Comparison of ENCODE assay signal across 9 cellular contexts in genomic region chr18:50356036-50356945, GRCh38. TPM values are rescaled to one million over a fixed set of nuclear protein-coding genes. Genes with fewer than 3 reads are reported as not detected.
DNase-seq lines count a peak whose midpoint lies in the region; ATAC-seq and TF ChIP-seq lines count a peak whose summit lies in the region.
"Had no signal": no experiment of that assay in that cellular context is flagged by ENCODE, and none has a peak within 500 bp of the region (broad histone marks: within the 10 kb centered on the region; RNA-seq: fewer than 3 reads in every experiment).

No MANE protein-coding gene starts in this region.

- H3K36me3 Mint-ChIP-seq in activated CD8-positive, alpha-beta T cell treated with anti-CD3 and anti-CD28 coated beads, Interleukin-2, amount 10 ng/mL, durations not matched to agents 7 days and 5 days (ENCODE audit: low read depth) = peaks cover 2% of the 10 kb centered on the region

- H4K91ac ChIP-seq in neuronal stem cell (ENCODE audit: low read depth, low read length, poor library complexity) = no peak overlapping the region

- POLR2A ChIA-PET in activated CD8-positive, alpha-beta T cell treated with anti-CD3 and anti-CD28 coated beads, Interleukin-2, amount 10 ng/mL, durations not matched to agents 7 days and 5 days (lab: Charles Lee) = interaction anchor here (1.0 to 1.3 kb wide), 4 partner anchors 27 to 90 kb away, joined by 3 read pairs; partner anchors contain the start of gene CFAP53
- POLR2A ChIA-PET in HEK293T (lab: Yijun Ruan, JAX) = interaction anchor here (1.0 to 1.5 kb wide), 2 partner anchors 19 to 75 kb away, joined by 3 to 7 read pairs; partner anchors contain the start of genes MBD1 and SKA1

- H3K23ac ChIP-seq in neuronal stem cell (ENCODE audit: low read depth, low read length, poor library complexity) = no peak overlapping the region

- no peaks in the 10 kb centered on the region for H3K9me3 Mint-ChIP-seq in activated CD8-positive, alpha-beta T cell treated with anti-CD3 and anti-CD28 coated beads, Interleukin-2, amount 10 ng/mL, durations not matched to agents 7 days and 5 days (ENCODE audit: insufficient read depth)

- TF ChIP-seq POLR2A in sigmoid colon (IDR thresholded peaks at IDR 0.05) = no peak

- CTCF ChIA-PET in activated CD8-positive, alpha-beta T cell treated with anti-CD3 and anti-CD28 coated beads, Interleukin-2, amount 10 ng/mL, durations not matched to agents 7 days and 5 days (lab: Charles Lee) = interaction anchor here (0.6 to 4.0 kb wide), 60 partner anchors 14 to 801 kb away, joined by 3 to 85 read pairs (median 6); partner anchors contain the start of genes CFAP53, MBD1, MYO5B and SKA1
- CTCF ChIA-PET in HEK293T (lab: Yijun Ruan, JAX) = interaction anchor here (0.5 to 1.8 kb wide), 7 partner anchors 55 to 1409 kb away, joined by 3 to 17 read pairs (median 3); no protein-coding TSS in a partner anchor

- no peak overlapping the region for H3K4ac ChIP-seq in neuronal stem cell (ENCODE audit: low read length)

- peak; percentile 62 for TF ChIP-seq CTCF in GM12872 (IDR thresholded peaks at IDR 0.05; ENCODE audit: insufficient read depth, low read depth, low read length)
- peak; percentile 69 for TF ChIP-seq CTCF in HL-60 (IDR thresholded peaks at IDR 0.05; ENCODE audit: insufficient read depth, low read length)
- no peak for TF ChIP-seq CTCF in sigmoid colon (IDR thresholded peaks at IDR 0.05)

- H3K27ac Mint-ChIP-seq in activated CD8-positive, alpha-beta T cell treated with anti-CD3 and anti-CD28 coated beads, Interleukin-2, amount 10 ng/mL, durations not matched to agents 7 days and 5 days = peak overlapping the region; percentile 51

- no peak overlapping the region for H2BK5ac ChIP-seq in neuronal stem cell (ENCODE audit: low read length)

- H2BK120ac ChIP-seq in neuronal stem cell (ENCODE audit: low read depth, low read length) = no peak overlapping the region

- no peak for TF ChIP-seq EP300 in sigmoid colon (IDR thresholded peaks at IDR 0.05)

- H3K79me1 ChIP-seq in neuronal stem cell (ENCODE audit: low read depth, low read length) = no peaks in the 10 kb centered on the region

- H3K9ac ChIP-seq in neuronal stem cell (ENCODE audit: low read depth, low read length, poor library complexity) = no peak overlapping the region

- intact Hi-C loops in sigmoid colon (cut with DNase I) = loop anchor here (5.0 kb wide), 1 partner anchor 44 kb away; no protein-coding TSS in a partner anchor

- peak; percentile 76 for ATAC-seq in GM21526 (IDR thresholded peaks at IDR 0.05; ENCODE audit: low FRiP score, unreplicated experiment)
- no peak for ATAC-seq in activated CD8-positive, alpha-beta T cell treated with anti-CD3 and anti-CD28 coated beads, Interleukin-2, amount 10 ng/mL, durations not matched to agents 7 days and 5 days

- no peak overlapping the region for H3K14ac ChIP-seq in neuronal stem cell (ENCODE audit: low read length)

- H2BK12ac ChIP-seq in neuronal stem cell (ENCODE audit: low read length) = no peak overlapping the region

- H3K27ac ChIP-seq in HL-60 (replicated peaks) = peak overlapping the region; percentile 54
- no peak overlapping the region for H3K27ac ChIP-seq in neuronal stem cell (replicated peaks; ENCODE audit: low read length)
- no peak overlapping the region for H3K27ac ChIP-seq in sigmoid colon
- H3K27ac ChIP-seq: SJSA1 had no signal

- peaks cover 17% of the 10 kb centered on the region for H3K4me1 Mint-ChIP-seq in activated CD8-positive, alpha-beta T cell treated with anti-CD3 and anti-CD28 coated beads, Interleukin-2, amount 10 ng/mL, durations not matched to agents 7 days and 5 days (ENCODE audit: low read depth)

- DNase-seq in HL-60 (ENCODE audit: low read depth in 1 of 2, low spot score in 1 of 2) (peak; percentile 86 to 89), neuronal stem cell (ENCODE audit: low spot score) (no peak), sigmoid colon (no peak), HEK293T (ENCODE audit: extremely low spot score) (no peak), ecto neural progenitor cell (ENCODE audit: low spot score) (no peak)
- DNase-seq in activated CD8-positive, alpha-beta T cell treated with anti-CD3 and anti-CD28 coated beads, Interleukin-2, amount 10 ng/mL, durations not matched to agents 7 days and 5 days = peak; percentile 28

- H3K9me3 ChIP-seq in neuronal stem cell (replicated peaks in 1 of 2; ENCODE audit: control insufficient read depth in 2 of 2, insufficient read depth in 1 of 2, low read depth in 1 of 2, low read length in 2 of 2) (no peaks in the 10 kb centered on the region), sigmoid colon (no peaks in the 10 kb centered on the region)
- H3K9me3 ChIP-seq: SJSA1 had no signal

- H3K18ac ChIP-seq in neuronal stem cell (ENCODE audit: low read length) = no peak overlapping the region

- H3K27me3 Mint-ChIP-seq in activated CD8-positive, alpha-beta T cell treated with anti-CD3 and anti-CD28 coated beads, Interleukin-2, amount 10 ng/mL, durations not matched to agents 7 days and 5 days (ENCODE audit: low read depth) = peaks cover 38% of the 10 kb centered on the region

- H3K27me3 ChIP-seq in HL-60 (ENCODE audit: insufficient read depth, poor library complexity, severe bottlenecking) (no peaks in the 10 kb centered on the region), neuronal stem cell (ENCODE audit: control insufficient read depth in 3 of 3, insufficient read depth in 3 of 3, low read depth in 1 of 3, low read length in 3 of 3) (peaks cover 0 to 28% (median 0%) of the 10 kb centered on the region in 3 experiments), sigmoid colon (no peaks in the 10 kb centered on the region)

- H3K4me1 ChIP-seq in neuronal stem cell (ENCODE audit: control insufficient read depth in 2 of 2, insufficient read depth in 1 of 2, low read depth in 1 of 2, low read length in 2 of 2) (peaks cover 2 to 6% of the 10 kb centered on the region in 2 donors), sigmoid colon (no peaks in the 10 kb centered on the region)
- H3K4me1 ChIP-seq: SJSA1 had no signal

- no peak overlapping the region for H3K4me2 ChIP-seq in neuronal stem cell (ENCODE audit: insufficient read depth, low read length, poor library complexity, severe bottlenecking)

- no peak overlapping the region for H2BK15ac ChIP-seq in neuronal stem cell (ENCODE audit: low read length)

- H4K8ac ChIP-seq in neuronal stem cell (ENCODE audit: low read depth, low read length) = no peak overlapping the region

- H3K4me3 ChIP-seq in HL-60 (replicated peaks; ENCODE audit: insufficient read depth, low read length) (no peak overlapping the region), neuronal stem cell (ENCODE audit: low read length in 2 of 2) (no peak overlapping the region), sigmoid colon (no peak overlapping the region)
- H3K4me3 ChIP-seq: SJSA1 had no signal

- no CpG with 5 or more reads among the region's 4 CpGs for WGBS in neuronal stem cell (ENCODE audit: extremely low coverage in 2 of 2, insufficient read length in 2 of 2, insufficient replicate concordance in 1 of 2), 2 donors
- WGBS in sigmoid colon, 2 donors = 31 to 34% methylated on average over 4 of the region's 4 CpGs

- no peak overlapping the region for H2AK5ac ChIP-seq in neuronal stem cell (ENCODE audit: low read depth, low read length)

- no peaks in the 10 kb centered on the region for H3K36me3 ChIP-seq in neuronal stem cell (replicated peaks in 1 of 2; ENCODE audit: control insufficient read depth in 2 of 2, insufficient read depth in 2 of 2, low read length in 2 of 2)
- H3K36me3 ChIP-seq in sigmoid colon = no peaks in the 10 kb centered on the region
- H3K36me3 ChIP-seq: SJSA1 had no signal

- H3K4me3 Mint-ChIP-seq in activated CD8-positive, alpha-beta T cell treated with anti-CD3 and anti-CD28 coated beads, Interleukin-2, amount 10 ng/mL, durations not matched to agents 7 days and 5 days = no peak overlapping the region

- peak overlapping the region; percentile 50 for H2AFZ ChIP-seq in neuronal stem cell (ENCODE audit: low read length)

TF ChIP-seq in HEK293T, 16 proteins besides CTCF, POLR2A, EP300 and RAD21:
- TF ChIP-seq SP1 (IDR thresholded peaks at IDR 0.05) = no peak
- no peak for TF ChIP-seq SUZ12 (IDR thresholded peaks at IDR 0.05)
- TF ChIP-seq L3MBTL2 (conservative IDR thresholded peaks at IDR 0.05) = no peak
- TF ChIP-seq CTBP1 (IDR thresholded peaks at IDR 0.05; ENCODE audit: borderline replicate concordance) = no peak
- no peak for TF ChIP-seq ARNT (IDR thresholded peaks at IDR 0.05)
- no peak for TF ChIP-seq PKNOX1 (IDR thresholded peaks at IDR 0.05)
- no peak for TF ChIP-seq TARDBP (IDR thresholded peaks at IDR 0.05)
- TF ChIP-seq ELF4 (IDR thresholded peaks at IDR 0.05) = no peak

RNA-seq across cellular contexts. Expression of gene SKA1, which starts 18.6 kb away (rescaled TPM):
- total RNA-seq in activated CD8-positive, alpha-beta T cell treated with anti-CD3 and anti-CD28 coated beads, Interleukin-2, amount 10 ng/mL, durations not matched to agents 7 days and 5 days = 10 to 100 TPM; 46.3 to 48.9 TPM
- 22.5 TPM for polyA plus RNA-seq in neuronal stem cell (2013, experiment 1 of 2)
- polyA plus RNA-seq in neuronal stem cell (2013, experiment 2 of 2) = 24.1 TPM
- total RNA-seq in sigmoid colon = under 1 TPM in 1 of 4 donors, not detected in 3; 0.68 TPM
- polyA plus RNA-seq in sigmoid colon = 1 to 10 TPM in 2 of 3 donors, not detected in 1; 1.4 to 5.4 TPM

Comparison
In these comparisons a context has a peak if more than half of its experiments do, and no peak if none do; other contexts are left out.
1. CTCF ChIP-seq: peak in GM12872 (single experiment) and HL-60 (single experiment); none in sigmoid colon (0 of 4).
2. DNase-seq: peak in HL-60 (2 of 2) and activated CD8-positive, alpha-beta T cell treated with anti-CD3 and anti-CD28 coated beads, Interleukin-2, amount 10 ng/mL, durations not matched to agents 7 days and 5 days (single experiment); none in neuronal stem cell (single experiment), sigmoid colon (single experiment), HEK293T (single experiment) and ecto neural progenitor cell (single experiment).
3. RNA of gene SKA1, which starts 18.6 kb away (total RNA-seq): 46.3 to 48.9 TPM in activated CD8-positive, alpha-beta T cell treated with anti-CD3 and anti-CD28 coated beads, Interleukin-2, amount 10 ng/mL, durations not matched to agents 7 days and 5 days; 0.68 TPM in sigmoid colon; every median in the first group is over 10 times any median in the second.